In genomic region chr4:19030536-19030935, GRCh38 we compare ENCODE assay signal across 2 cellular contexts.
TF ChIP-seq lines count a peak whose summit lies in the region.

No MANE protein-coding gene starts in this region.

TF ChIP-seq in IMR-90, 13 proteins besides CTCF, POLR2A, EP300 and RAD21:
- TF ChIP-seq MAFK (IDR thresholded peaks at IDR 0.05; ENCODE audit: low read depth, low read length) (no peak), CEBPB (IDR thresholded peaks at IDR 0.05; ENCODE audit: low read depth, low read length) (no peak), RCOR1 (IDR thresholded peaks at IDR 0.05; ENCODE audit: insufficient replicate concordance, low read length) (no peak), FOS (IDR thresholded peaks at IDR 0.05; ENCODE audit: low read depth, low read length) (no peak), NFE2L2 (IDR thresholded peaks at IDR 0.05; ENCODE audit: low read depth, low read length) (no peak), RFX5 (IDR thresholded peaks at IDR 0.05; ENCODE audit: low read depth, low read length) (no peak), SMC3 (IDR thresholded peaks at IDR 0.05; ENCODE audit: low read depth, low read length) (no peak), MAZ (IDR thresholded peaks at IDR 0.05; ENCODE audit: borderline replicate concordance, low read depth, low read length) (no peak), CHD1 (IDR thresholded peaks at IDR 0.05; ENCODE audit: low read depth, low read length) (no peak), MXI1 (IDR thresholded peaks at IDR 0.05; ENCODE audit: borderline replicate concordance, low read depth, low read length) (no peak), ELK1 (IDR thresholded peaks at IDR 0.05; ENCODE audit: borderline replicate concordance, low read depth, low read length) (no peak), USF2 (IDR thresholded peaks at IDR 0.05; ENCODE audit: low read depth, low read length) (no peak), BHLHE40 (IDR thresholded peaks at IDR 0.05; ENCODE audit: low read depth, low read length) (no peak)

TF ChIP-seq in H1, 55 proteins besides CTCF, POLR2A, EP300 and RAD21:
- TF ChIP-seq NRF1 (IDR thresholded peaks at IDR 0.05; ENCODE audit: low read depth, low read length), result no peak
- no peak for TF ChIP-seq SIN3A (conservative IDR thresholded peaks at IDR 0.05 in 1 of 2, IDR thresholded peaks at IDR 0.05 in 1 of 2; ENCODE audit: low read depth in 1 of 2, low read length in 2 of 2)
- TF ChIP-seq CHD2 (IDR thresholded peaks at IDR 0.05; ENCODE audit: low read length), result no peak
- TF ChIP-seq TBP (IDR thresholded peaks at IDR 0.05; ENCODE audit: low read depth, low read length), result no peak
- no peak for TF ChIP-seq NANOG (IDR thresholded peaks at IDR 0.05; ENCODE audit: insufficient read depth, low read depth, low read length, poor library complexity, severe bottlenecking)
- no peak for TF ChIP-seq SP2 (IDR thresholded peaks at IDR 0.05; ENCODE audit: low read length)
- no peak for TF ChIP-seq SUZ12 (IDR thresholded peaks at IDR 0.05; ENCODE audit: low read length)
- TF ChIP-seq, protein P1, sequence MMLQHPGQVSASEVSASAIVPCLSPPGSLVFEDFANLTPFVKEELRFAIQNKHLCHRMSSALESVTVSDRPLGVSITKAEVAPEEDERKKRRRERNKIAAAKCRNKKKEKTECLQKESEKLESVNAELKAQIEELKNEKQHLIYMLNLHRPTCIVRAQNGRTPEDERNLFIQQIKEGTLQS (IDR thresholded peaks at IDR 0.05; ENCODE audit: insufficient read depth, low read depth, low read length), result no peak
- no peak for TF ChIP-seq ZNF274 (IDR thresholded peaks at IDR 0.05; ENCODE audit: borderline replicate concordance, extremely low read depth, low read length)
- no peak for TF ChIP-seq HDAC2 (IDR thresholded peaks at IDR 0.05; ENCODE audit: borderline replicate concordance in 1 of 2, low read depth in 2 of 2, low read length in 2 of 2)
- TF ChIP-seq KDM4A (IDR thresholded peaks at IDR 0.05; ENCODE audit: low read depth, low read length, severe bottlenecking), result no peak
- TF ChIP-seq KDM5A (IDR thresholded peaks at IDR 0.05; ENCODE audit: low read length), result no peak
- no peak for TF ChIP-seq TAF1 (IDR thresholded peaks at IDR 0.05; ENCODE audit: low read depth, low read length)
- TF ChIP-seq SRF (IDR thresholded peaks at IDR 0.05; ENCODE audit: low read depth, low read length), result no peak
- no peak for TF ChIP-seq CEBPB (IDR thresholded peaks at IDR 0.05; ENCODE audit: low read depth, low read length)
